Comparison of ENCODE assay signal across 8 cellular contexts in genomic region chr10:104322416-104322782, GRCh38. TPM values are rescaled to one million over a fixed set of nuclear protein-coding genes. Genes with fewer than 3 reads are reported as not detected.
DNase-seq lines count a peak whose midpoint lies in the region; ATAC-seq and TF ChIP-seq lines count a peak whose summit lies in the region.

No MANE protein-coding gene starts in this region.

- H3K4me3 ChIP-seq in DOHH2 (ENCODE audit: low read length) (peak overlapping the region; percentile 26; the same call in 1 of the 2 replicates), mucosa of descending colon (no peak overlapping the region)

- H3K4me1 Mint-ChIP-seq in activated CD8-positive, alpha-beta T cell treated with anti-CD3 and anti-CD28 coated beads, Interleukin-2, amount 10 ng/mL, durations not matched to agents 7 days and 5 days (ENCODE audit: low read depth): peaks cover 93% of the 10 kb centered on the region
- peaks cover 3% of the 10 kb centered on the region for H3K4me1 Mint-ChIP-seq in progenitor cell of endocrine pancreas (ENCODE audit: low read depth)

- no peaks in the 10 kb centered on the region for H3K27me3 Mint-ChIP-seq in activated CD8-positive, alpha-beta T cell treated with anti-CD3 and anti-CD28 coated beads, Interleukin-2, amount 10 ng/mL, durations not matched to agents 7 days and 5 days (ENCODE audit: low read depth)
- H3K27me3 Mint-ChIP-seq in progenitor cell of endocrine pancreas: no peaks in the 10 kb centered on the region

- peaks cover 41% of the 10 kb centered on the region; the same call in 1 of the 2 replicates for H4K20me1 ChIP-seq in DOHH2 (ENCODE audit: control insufficient read depth, insufficient read depth, low read depth, low read length)

- H3K9me3 ChIP-seq in DOHH2 (ENCODE audit: control insufficient read depth, insufficient read depth, low read length) (no peaks in the 10 kb centered on the region), mucosa of descending colon (no peaks in the 10 kb centered on the region)

- ATAC-seq in HG03060 (IDR thresholded peaks at IDR 0.05; ENCODE audit: low read depth, unreplicated experiment) (peak; percentile 31), mucosa of descending colon (peak; percentile 48), HG02884 (IDR thresholded peaks at IDR 0.05; ENCODE audit: unreplicated experiment) (no peak)
- peak; percentile 54 for ATAC-seq in activated CD8-positive, alpha-beta T cell treated with anti-CD3 and anti-CD28 coated beads, Interleukin-2, amount 10 ng/mL, durations not matched to agents 7 days and 5 days

- intact Hi-C loops in mucosa of descending colon (cut with DNase I, micrococcal nuclease): no loop called here

- H3K27me3 ChIP-seq in DOHH2 (ENCODE audit: control insufficient read depth, low read length): no peaks in the 10 kb centered on the region

- H3K27ac ChIP-seq in DOHH2 (ENCODE audit: low read depth, low read length): no peak overlapping the region

- no peaks in the 10 kb centered on the region for H3K9me3 Mint-ChIP-seq in activated CD8-positive, alpha-beta T cell treated with anti-CD3 and anti-CD28 coated beads, Interleukin-2, amount 10 ng/mL, durations not matched to agents 7 days and 5 days (ENCODE audit: insufficient read depth)
- no peaks in the 10 kb centered on the region for H3K9me3 Mint-ChIP-seq in progenitor cell of endocrine pancreas (ENCODE audit: low read depth)

- H3K36me3 ChIP-seq in DOHH2 (ENCODE audit: control insufficient read depth, low read length) (peaks cover 6% of the 10 kb centered on the region; the same call in 1 of the 2 replicates), mucosa of descending colon (ENCODE audit: low read depth) (no peaks in the 10 kb centered on the region)

- DNase-seq in activated CD8-positive, alpha-beta T cell treated with anti-CD3 and anti-CD28 coated beads, Interleukin-2, amount 10 ng/mL, durations not matched to agents 7 days and 5 days: peak; percentile 65
- DNase-seq in mucosa of descending colon (peak in 1 of 3 donors; percentile 63), DMS114 treated with DMSO at 0.1 percent for 48 hours (lab: John Stamatoyannopoulos, UW; ENCODE audit: unreplicated experiment) (no peak), progenitor cell of endocrine pancreas (ENCODE audit: low spot score, unreplicated experiment) (no peak), cortex of kidney (lab: John Stamatoyannopoulos, UW) (no peak)

- peak overlapping the region; percentile 47 for H3K4me2 ChIP-seq in DOHH2 (ENCODE audit: low read length)

- H3K4me1 ChIP-seq in DOHH2 (ENCODE audit: control insufficient read depth, low read length) (peaks cover 63% of the 10 kb centered on the region), mucosa of descending colon (ENCODE audit: low read depth) (peaks cover 7% of the 10 kb centered on the region)

- peak overlapping the region; percentile 61 for H3K4me3 Mint-ChIP-seq in activated CD8-positive, alpha-beta T cell treated with anti-CD3 and anti-CD28 coated beads, Interleukin-2, amount 10 ng/mL, durations not matched to agents 7 days and 5 days
- H3K4me3 Mint-ChIP-seq in progenitor cell of endocrine pancreas (ENCODE audit: low read depth): no peak overlapping the region

- CTCF ChIA-PET in activated CD8-positive, alpha-beta T cell treated with anti-CD3 and anti-CD28 coated beads, Interleukin-2, amount 10 ng/mL, durations not matched to agents 7 days and 5 days (lab: Charles Lee): interaction anchor here (0.8 to 4.3 kb wide), 12 partner anchors 9 to 48 kb away, joined by 3 to 41 read pairs (median 6); partner anchors contain the start of genes CFAP58 and ITPRIP

- peak overlapping the region; percentile 91 for H3K27ac Mint-ChIP-seq in activated CD8-positive, alpha-beta T cell treated with anti-CD3 and anti-CD28 coated beads, Interleukin-2, amount 10 ng/mL, durations not matched to agents 7 days and 5 days
- H3K27ac Mint-ChIP-seq in progenitor cell of endocrine pancreas: no peak overlapping the region

- POLR2A ChIA-PET in activated CD8-positive, alpha-beta T cell treated with anti-CD3 and anti-CD28 coated beads, Interleukin-2, amount 10 ng/mL, durations not matched to agents 7 days and 5 days (lab: Charles Lee): interaction anchor here (0.6 to 2.8 kb wide), 5 partner anchors 12 to 1240 kb away, joined by 3 to 12 read pairs (median 5); partner anchors contain the start of gene ITPRIP

- peaks cover 100% of the 10 kb centered on the region for H3K79me2 ChIP-seq in DOHH2 (ENCODE audit: control insufficient read depth, low read length)

- H3K36me3 Mint-ChIP-seq in activated CD8-positive, alpha-beta T cell treated with anti-CD3 and anti-CD28 coated beads, Interleukin-2, amount 10 ng/mL, durations not matched to agents 7 days and 5 days (ENCODE audit: low read depth): peaks cover 47% of the 10 kb centered on the region
- H3K36me3 Mint-ChIP-seq in progenitor cell of endocrine pancreas (ENCODE audit: insufficient read depth): peaks cover 1% of the 10 kb centered on the region

- H3F3A ChIP-seq in DOHH2 (ENCODE audit: control insufficient read depth, insufficient read depth): no peaks in the 10 kb centered on the region

- no peaks in the 10 kb centered on the region for H3K9me2 ChIP-seq in DOHH2 (replicated peaks; ENCODE audit: control insufficient read depth, low read length)

- no peak for TF ChIP-seq CTCF in DOHH2 (IDR thresholded peaks at IDR 0.05; ENCODE audit: low read depth, low read length, poor library complexity, severe bottlenecking)
- TF ChIP-seq CTCF in mucosa of descending colon (IDR thresholded peaks at IDR 0.05): no peak
- TF ChIP-seq CTCF in progenitor cell of endocrine pancreas (IDR thresholded peaks at IDR 0.05; ENCODE audit: unreplicated experiment): no peak

RNA-seq across cellular contexts. Expression of gene ITPRIP, which starts 15.9 kb away (rescaled TPM):
- 10 to 100 TPM; 26.6 to 27.1 TPM for total RNA-seq in activated CD8-positive, alpha-beta T cell treated with anti-CD3 and anti-CD28 coated beads, Interleukin-2, amount 10 ng/mL, durations not matched to agents 7 days and 5 days
- total RNA-seq in mucosa of descending colon (10 to 100 TPM in 1 of 3 donors, 1 to 10 TPM in 2; 3.2 to 10.7 (median 5.7) TPM), progenitor cell of endocrine pancreas (6.1 and 7.0 TPM in 2 replicates)

RNA-seq across cellular contexts. Expression of gene CFAP58, which starts 31.2 kb away (rescaled TPM):
- under 1 TPM; 0.24 to 0.47 TPM for total RNA-seq in activated CD8-positive, alpha-beta T cell treated with anti-CD3 and anti-CD28 coated beads, Interleukin-2, amount 10 ng/mL, durations not matched to agents 7 days and 5 days
- total RNA-seq in mucosa of descending colon (under 1 TPM; 0.14 to 0.44 (median 0.17) TPM), progenitor cell of endocrine pancreas (0.24 and 0.29 TPM in 2 replicates)

RNA-seq across cellular contexts. Expression of gene GSTO2, which starts 53.4 kb away (rescaled TPM):
- 1 to 10 TPM in 1 of 2 experiments, under 1 TPM in 1; 0.94 to 1.2 TPM for total RNA-seq in activated CD8-positive, alpha-beta T cell treated with anti-CD3 and anti-CD28 coated beads, Interleukin-2, amount 10 ng/mL, durations not matched to agents 7 days and 5 days
- total RNA-seq in mucosa of descending colon (10 to 100 TPM in 2 of 3 donors, 1 to 10 TPM in 1; 5.4 to 19.7 (median 18.3) TPM), progenitor cell of endocrine pancreas (9.6 and 9.8 TPM in 2 replicates)
